ENCODE assay signal across 11 cellular contexts in genomic region chr17:7651959-7652658, GRCh38. TPM values are rescaled to one million over a fixed set of nuclear protein-coding genes. Genes with fewer than 3 reads are reported as not detected.
DNase-seq lines count a peak whose midpoint lies in the region; ATAC-seq and TF ChIP-seq lines count a peak whose summit lies in the region.
"Had no signal": no experiment of that assay in that cellular context is flagged by ENCODE, and none has a peak within 500 bp of the region (broad histone marks: within the 10 kb centered on the region; RNA-seq: fewer than 3 reads in every experiment).

No MANE protein-coding gene starts in this region.

- ATAC-seq in HG03521 (IDR thresholded peaks at IDR 0.05; ENCODE audit: unreplicated experiment) = no peak
- ATAC-seq: activated CD8-positive, alpha-beta T cell treated with anti-CD3 and anti-CD28 coated beads for 36 hours had no signal

- no peaks in the 10 kb centered on the region for H3K9me3 ChIP-seq in cardiac muscle cell (ENCODE audit: low read depth)

- H3K36me3 Mint-ChIP-seq in nephron progenitor cell (ENCODE audit: low read depth) = peaks cover 31% of the 10 kb centered on the region

- H3K36me3 ChIP-seq in cardiac muscle cell = peaks cover 2% of the 10 kb centered on the region
- H3K36me3 ChIP-seq in urinary bladder (ENCODE audit: insufficient read depth) = no peaks in the 10 kb centered on the region

- H3K27me3 ChIP-seq in cardiac muscle cell = no peaks in the 10 kb centered on the region

- DNase-seq in cardiac muscle cell (ENCODE audit: low read depth in 1 of 2, low spot score in 1 of 2) = no peak
- DNase-seq in cardiac septum (ENCODE audit: low spot score) = no peak
- DNase-seq in ecto neural progenitor cell (ENCODE audit: low spot score) = peak; percentile 78
- no peak for DNase-seq in nephron progenitor cell
- DNase-seq in A172 (ENCODE audit: low spot score) = no peak
- no peak for DNase-seq in stimulated activated naive CD4-positive, alpha-beta T cell (lab: John Stamatoyannopoulos, UW)
- DNase-seq: activated CD8-positive, alpha-beta T cell treated with anti-CD3 and anti-CD28 coated beads for 36 hours; effector CD4-positive, alpha-beta T cell; KG1 had no signal

- intact Hi-C loops in cardiac septum (cut with DNase I) = no loop called here

- WGBS in urinary bladder = 20% methylated on average over 22 of the region's 22 CpGs

- H3K4me3 ChIP-seq in cardiac muscle cell = peak overlapping the region; percentile 83
- peak overlapping the region; percentile 56 for H3K4me3 ChIP-seq in urinary bladder (ENCODE audit: low read depth, low read length)

- H3K27me3 Mint-ChIP-seq in nephron progenitor cell (ENCODE audit: low read depth, poor library complexity) = peaks cover 36% of the 10 kb centered on the region

- peaks cover 55% of the 10 kb centered on the region for H3K4me1 Mint-ChIP-seq in nephron progenitor cell

- TF ChIP-seq CTCF in cardiac muscle cell (IDR thresholded peaks at IDR 0.05; ENCODE audit: low read depth, low read length) = no peak
- no peak for TF ChIP-seq CTCF in nephron progenitor cell (IDR thresholded peaks at IDR 0.05)

- H3K4me3 Mint-ChIP-seq in nephron progenitor cell = peak overlapping the region; percentile 85

- no peak overlapping the region for H3K27ac Mint-ChIP-seq in nephron progenitor cell
- H3K27ac Mint-ChIP-seq: activated CD8-positive, alpha-beta T cell treated with anti-CD3 and anti-CD28 coated beads for 36 hours had no signal

- no peaks in the 10 kb centered on the region for H3K9me3 Mint-ChIP-seq in nephron progenitor cell
- H3K9me3 Mint-ChIP-seq: activated CD8-positive, alpha-beta T cell treated with anti-CD3 and anti-CD28 coated beads for 36 hours had no signal

- H3K4me1 ChIP-seq in cardiac muscle cell (ENCODE audit: low read depth) = peaks cover 25% of the 10 kb centered on the region
- H3K4me1 ChIP-seq in urinary bladder (ENCODE audit: insufficient read depth) = no peaks in the 10 kb centered on the region

- peak overlapping the region; percentile 82 for H3K27ac ChIP-seq in cardiac muscle cell
- H3K27ac ChIP-seq in urinary bladder (ENCODE audit: low read depth) = peak overlapping the region; percentile 69

RNA-seq across cellular contexts. Expression of gene ATP1B2, which starts 1.4 kb away (rescaled TPM):
- total RNA-seq in cardiac muscle cell (26.2 and 34.6 TPM in 2 replicates), cardiac septum (2.7 TPM), urinary bladder (4.9 TPM)
- polyA plus RNA-seq in cardiac muscle cell (157 TPM in 2 replicates), urinary bladder (6.4 TPM)
- total RNA-seq in A172 (2014; rRNA removed; shearing (Covaris generic)) = not detected in 2 replicates

RNA-seq across cellular contexts. Expression of gene SHBG, which starts 22.2 kb away (rescaled TPM):
- total RNA-seq in cardiac muscle cell (2.2 and 2.8 TPM in 2 replicates), cardiac septum (0.62 TPM), urinary bladder (0.32 TPM)
- polyA plus RNA-seq in cardiac muscle cell (3.9 and 5.6 TPM in 2 replicates), urinary bladder (0.22 TPM)
- total RNA-seq in A172 (2014; rRNA removed; shearing (Covaris generic)) = 2.8 TPM in 1 of 2 replicates, not detected in the other
- total RNA-seq: activated CD8-positive, alpha-beta T cell treated with anti-CD3 and anti-CD28 coated beads for 36 hours had no signal

RNA-seq across cellular contexts. Expression of gene SAT2, which starts 24.5 kb away (rescaled TPM):
- total RNA-seq in cardiac muscle cell (130 and 143 TPM in 2 replicates), cardiac septum (60.3 TPM), urinary bladder (24.8 TPM)
- polyA plus RNA-seq in cardiac muscle cell (142 and 148 TPM in 2 replicates), urinary bladder (116 TPM)
- 64.0 and 77.4 TPM in 2 replicates for total RNA-seq in A172 (2014; rRNA removed; shearing (Covaris generic))

RNA-seq across cellular contexts. Expression of gene TP53, which starts 35.2 kb away (rescaled TPM):
- total RNA-seq in cardiac muscle cell = 28.9 and 30.9 TPM in 2 replicates
- 19.4 and 25.4 TPM in 2 replicates for polyA plus RNA-seq in cardiac muscle cell
- total RNA-seq in cardiac septum = 17.5 TPM
- total RNA-seq in urinary bladder = 17.9 TPM
- polyA plus RNA-seq in urinary bladder = 31.8 TPM
- total RNA-seq in A172 (2014; rRNA removed; shearing (Covaris generic)) = 99.3 and 107 TPM in 2 replicates

RNA-seq across cellular contexts. Expression of gene WRAP53, which starts 36.2 kb away (rescaled TPM):
- total RNA-seq in cardiac muscle cell (11.5 and 12.0 TPM in 2 replicates), cardiac septum (3.2 TPM), urinary bladder (4.1 TPM)
- polyA plus RNA-seq in cardiac muscle cell (17.2 and 23.0 TPM in 2 replicates), urinary bladder (7.7 TPM)
- total RNA-seq in A172 (2014; rRNA removed; shearing (Covaris generic)) = 26.0 and 27.4 TPM in 2 replicates
